24 cellular contexts compared by ENCODE assay signal in the genomic region with DNA sequence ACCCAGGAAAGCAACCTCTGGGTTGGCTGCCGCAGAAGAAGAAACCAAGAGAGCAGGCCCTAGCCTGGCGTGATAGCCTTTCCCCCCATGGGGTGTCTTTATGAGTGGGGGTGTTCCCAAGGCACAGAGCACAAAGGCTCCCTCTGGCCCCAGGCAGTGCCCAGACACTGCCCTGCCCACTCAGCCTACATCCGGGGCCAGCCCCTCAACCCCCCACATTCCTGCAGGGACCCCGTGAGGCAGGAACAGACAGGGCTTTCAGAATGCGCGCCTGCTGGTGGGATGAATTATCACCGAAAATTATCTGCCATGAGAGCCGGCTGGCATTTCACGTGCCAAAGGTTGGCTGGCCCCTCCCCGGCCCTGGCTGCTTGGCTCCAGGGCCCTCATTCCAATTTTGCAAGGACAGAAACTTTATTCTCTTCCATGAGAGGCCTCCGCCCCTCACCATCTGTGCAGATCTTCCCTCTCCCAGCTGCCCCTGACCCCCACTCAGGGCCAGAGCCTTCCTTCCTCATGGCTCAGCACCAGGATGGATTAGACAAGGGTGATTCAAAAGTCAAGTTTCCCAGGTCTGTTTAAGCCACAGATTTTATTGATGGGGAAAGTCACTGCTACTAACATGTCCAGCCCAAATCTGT. TPM values are rescaled to one million over a fixed set of nuclear protein-coding genes. Genes with fewer than 3 reads are reported as not detected.
DNase-seq lines count a peak whose midpoint lies in the region; ATAC-seq and TF ChIP-seq lines count a peak whose summit lies in the region.
"Had no signal": no experiment of that assay in that cellular context is flagged by ENCODE, and none has a peak within 500 bp of the region (broad histone marks: within the 10 kb centered on the region; RNA-seq: fewer than 3 reads in every experiment).

No MANE protein-coding gene starts in this region.

- H3K27me3 ChIP-seq in MG63 (no peaks in the 10 kb centered on the region), body of pancreas (no peaks in the 10 kb centered on the region)
- H3K27me3 ChIP-seq: adrenal gland, uterus had no signal

- no peaks in the 10 kb centered on the region for H3K27me3 Mint-ChIP-seq in neural crest cell (ENCODE audit: low read depth)

- peak overlapping the region; percentile 86 for H3K27ac Mint-ChIP-seq in neural crest cell (ENCODE audit: unreplicated experiment)
- H3K27ac Mint-ChIP-seq: activated CD8-positive, alpha-beta memory T cell treated with anti-CD3 and anti-CD28 coated beads, Interleukin-2, amount 10 ng/mL, durations not matched to agents 7 days and 5 days; CD4-positive, alpha-beta T cell had no signal

- H3K9me3 Mint-ChIP-seq in neural crest cell = no peaks in the 10 kb centered on the region
- H3K9me3 Mint-ChIP-seq: CD4-positive, alpha-beta T cell had no signal

- H3K36me3 Mint-ChIP-seq in neural crest cell (ENCODE audit: low read depth) = no peaks in the 10 kb centered on the region
- H3K36me3 Mint-ChIP-seq: activated CD8-positive, alpha-beta memory T cell treated with anti-CD3 and anti-CD28 coated beads, Interleukin-2, amount 10 ng/mL, durations not matched to agents 7 days and 5 days had no signal

- peak overlapping the region in 3 of 4 donors; percentile 11 to 76 (median 37) for H3K27ac ChIP-seq in body of pancreas
- H3K27ac ChIP-seq: adrenal gland, PC-9, uterus had no signal

- H3K4me3 Mint-ChIP-seq in neural crest cell = no peak overlapping the region
- H3K4me3 Mint-ChIP-seq: activated CD8-positive, alpha-beta memory T cell treated with anti-CD3 and anti-CD28 coated beads, Interleukin-2, amount 10 ng/mL, durations not matched to agents 7 days and 5 days; CD4-positive, alpha-beta T cell had no signal

- TF ChIP-seq CTCF in body of pancreas (IDR thresholded peaks at IDR 0.05) = peak in 2 of 7 experiments; percentile 15
- TF ChIP-seq CTCF in neural crest cell (conservative IDR thresholded peaks at IDR 0.05) = no peak

- H3K4me1 ChIP-seq in body of pancreas = peaks cover 42% of the 10 kb centered on the region
- H3K4me1 ChIP-seq: adrenal gland, uterus had no signal

- H3K4me3 ChIP-seq in MG63 (no peak overlapping the region), body of pancreas (no peak overlapping the region)
- H3K4me3 ChIP-seq: adrenal gland, PC-9, skin epidermis, uterus had no signal

- DNase-seq in MG63 (peak; percentile 68), body of pancreas (peak in 2 of 4 donors; percentile 30 to 50), neural crest cell (ENCODE audit: low read depth, low spot score) (no peak), superior temporal gyrus (ENCODE audit: extremely low spot score) (no peak), A172 (ENCODE audit: low spot score) (no peak), kidney tubule cell (ENCODE audit: low spot score) (no peak)
- DNase-seq: activated CD8-positive, alpha-beta memory T cell treated with anti-CD3 and anti-CD28 coated beads, Interleukin-2, amount 10 ng/mL, durations not matched to agents 7 days and 5 days; activated effector memory CD4-positive, alpha-beta T cell treated with anti-CD3 and anti-CD28 coated beads, Interleukin-2, amount 50 U/mL, for 16 hours; adrenal gland; CD4-positive, alpha-beta T cell; DMS53; head of caudate nucleus; Karpas-422; NCI-H1092 treated with DMSO at 0.1 percent for 48 hours; NCI-H2107; PC-9; stimulated activated CD4-positive, alpha-beta T cell treated with anti-CD3 and anti-CD28 coated beads, Interleukin-4, amount 100 ng/mL, for 24 hours; T1000; uterus had no signal

- H3K9me3 ChIP-seq in MG63 (no peaks in the 10 kb centered on the region), body of pancreas (no peaks in the 10 kb centered on the region)
- H3K9me3 ChIP-seq: adrenal gland, uterus had no signal

- H3K36me3 ChIP-seq in MG63 (no peaks in the 10 kb centered on the region), body of pancreas (replicated peaks in 1 of 2; ENCODE audit: insufficient read depth in 1 of 2, low read depth in 2 of 2) (no peaks in the 10 kb centered on the region)
- H3K36me3 ChIP-seq: adrenal gland, uterus had no signal

- H3K4me1 Mint-ChIP-seq in neural crest cell = peaks cover 7% of the 10 kb centered on the region

- ATAC-seq in body of pancreas = no peak
- ATAC-seq: activated CD8-positive, alpha-beta memory T cell treated with anti-CD3 and anti-CD28 coated beads, Interleukin-2, amount 10 ng/mL, durations not matched to agents 7 days and 5 days; SK-N-SH treated with all-trans-retinoic acid at 6 μM for 48 hours had no signal

- 48 to 52% methylated on average over 11 of the region's 11 CpGs for WGBS in body of pancreas, 2 donors

- intact Hi-C loops in body of pancreas (cut with DNase I) = no loop called here

- no peak for TF ChIP-seq POLR2A in body of pancreas (IDR thresholded peaks at IDR 0.05)

RNA-seq across cellular contexts. Expression of a gene that starts 32.5 kb away (rescaled TPM):
- not detected in 2 replicates for total RNA-seq in MG63 (2014; rRNA removed; shearing (Covaris generic); ENCODE audit: low replicate concordance)
- total RNA-seq in body of pancreas = under 1 TPM in 1 of 2 donors, not detected in 1; 0.78 TPM
- not detected in 2 replicates for total RNA-seq in neural crest cell
- total RNA-seq in A172 (2014; rRNA removed; shearing (Covaris generic)) = not detected in 2 replicates
- total RNA-seq: activated CD8-positive, alpha-beta memory T cell treated with anti-CD3 and anti-CD28 coated beads, Interleukin-2, amount 10 ng/mL, durations not matched to agents 7 days and 5 days; adrenal gland; cardiac septum; CD4-positive, alpha-beta T cell; HT-29; lower leg skin; PC-9 had no signal

RNA-seq across cellular contexts. Expression of a gene that starts 41.0 kb away (rescaled TPM):
- 3,004 and 3,358 TPM in 2 replicates for total RNA-seq in MG63 (2014; rRNA removed; shearing (Covaris generic); ENCODE audit: low replicate concordance)
- total RNA-seq in body of pancreas (1,000 to 10,000 TPM; 1,031 to 1,035 TPM), neural crest cell (1,588 and 1,675 TPM in 2 replicates)
- 2,941 and 5,977 TPM in 2 replicates for total RNA-seq in A172 (2014; rRNA removed; shearing (Covaris generic))

RNA-seq across cellular contexts. Expression of a gene that starts 41.2 kb away (rescaled TPM):
- total RNA-seq in MG63 (2014; rRNA removed; shearing (Covaris generic); ENCODE audit: low replicate concordance) = 48.0 and 59.7 TPM in 2 replicates
- total RNA-seq in body of pancreas (10 to 100 TPM; 14.5 to 21.8 TPM), neural crest cell (41.9 and 42.1 TPM in 2 replicates)
- 61.5 and 62.1 TPM in 2 replicates for total RNA-seq in A172 (2014; rRNA removed; shearing (Covaris generic))

RNA-seq across cellular contexts. Expression of a gene that starts 43.8 kb away (rescaled TPM):
- total RNA-seq in MG63 (2014; rRNA removed; shearing (Covaris generic); ENCODE audit: low replicate concordance) = 0.20 and 1.5 TPM in 2 replicates
- total RNA-seq in body of pancreas (1 to 10 TPM; 4.4 to 5.3 TPM), neural crest cell (0.09 and 0.14 TPM in 2 replicates)
- 12.0 and 18.0 TPM in 2 replicates for total RNA-seq in A172 (2014; rRNA removed; shearing (Covaris generic))
- total RNA-seq: activated CD8-positive, alpha-beta memory T cell treated with anti-CD3 and anti-CD28 coated beads, Interleukin-2, amount 10 ng/mL, durations not matched to agents 7 days and 5 days; CD4-positive, alpha-beta T cell; HT-29 had no signal

RNA-seq across cellular contexts. Expression of a gene that starts 49.6 kb away (rescaled TPM):
- total RNA-seq in MG63 (2014; rRNA removed; shearing (Covaris generic); ENCODE audit: low replicate concordance) = 0.37 and 2.5 TPM in 2 replicates
- total RNA-seq in body of pancreas (1 to 10 TPM; 3.3 to 3.9 TPM), neural crest cell (60.7 and 63.7 TPM in 2 replicates)
- 0.28 and 1.2 TPM in 2 replicates for total RNA-seq in A172 (2014; rRNA removed; shearing (Covaris generic))
- total RNA-seq: CD4-positive, alpha-beta T cell had no signal
